ENCODE assay signal across 8 cellular contexts in the genomic region with DNA sequence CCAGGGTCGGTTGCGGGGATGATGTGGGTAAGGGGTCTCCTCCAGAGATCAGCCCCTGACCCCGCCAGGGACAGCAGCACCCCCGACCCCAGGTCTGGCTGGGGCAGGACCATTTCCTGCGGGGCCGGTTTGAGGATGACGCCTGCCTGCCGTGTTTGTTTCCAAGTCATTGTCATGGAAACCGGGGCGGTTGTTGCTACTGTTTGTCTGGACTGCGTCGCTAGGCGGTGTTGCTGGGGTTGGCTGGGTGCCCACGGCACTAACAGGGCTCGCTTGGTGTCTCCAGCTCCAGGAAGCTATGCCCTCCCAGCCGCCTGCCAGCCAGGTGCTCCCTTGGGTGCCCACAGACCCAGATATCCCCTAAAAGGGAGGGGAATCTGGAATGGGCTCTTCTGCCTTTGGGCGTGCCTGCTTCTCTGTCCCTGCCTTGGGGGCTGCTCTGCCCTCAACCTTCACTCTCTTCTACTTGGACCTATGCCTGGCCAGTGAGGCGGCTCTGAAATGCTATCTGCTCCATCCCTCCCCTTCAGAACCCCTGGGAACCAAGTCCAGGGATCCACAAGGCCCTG. TPM values are rescaled to one million over a fixed set of nuclear protein-coding genes. Genes with fewer than 3 reads are reported as not detected.
A peak's percentile ranks its signal among the peaks of the same experiment; 100 is the strongest.
DNase-seq lines count a peak whose midpoint lies in the region; ATAC-seq, FAIRE-seq and TF ChIP-seq lines count a peak whose summit lies in the region.

No MANE protein-coding gene starts in this region.

- H3K27ac ChIP-seq in CD4-positive, alpha-beta T cell (ENCODE audit: low read depth, low read length), result peak overlapping the region; percentile 100
- H3K27ac ChIP-seq in KMS-11, result peak overlapping the region; percentile 99

- intact Hi-C loops in CD4-positive, alpha-beta T cell (cut with DNase I, micrococcal nuclease), result loop anchor here (1.0 to 2.0 kb wide), 2 partner anchors 8 to 83 kb away; partner anchors contain the start of gene TEX22 (in 1 of the 2)

- no peaks in the 10 kb centered on the region for H3K9me3 Mint-ChIP-seq in CD4-positive, alpha-beta T cell
- peaks cover 0 to 5% (median 0%) of the 10 kb centered on the region in 9 donors for H3K9me3 Mint-ChIP-seq in naive thymus-derived CD8-positive, alpha-beta T cell
- H3K9me3 Mint-ChIP-seq in stimulated activated memory B cell treated with anti-CD40 and anti-IgM and Interleukin-4, amounts not matched to agents 10 μg/mL and 1 μg/mL and 100 μg/mL, for 72 hours, result peaks cover 4% of the 10 kb centered on the region

- peak; percentile 47 for ATAC-seq in CD4-positive, alpha-beta T cell (ENCODE audit: poor library complexity)
- peak; percentile 56 for ATAC-seq in GM21447 (IDR thresholded peaks at IDR 0.05; ENCODE audit: unreplicated experiment)
- ATAC-seq in naive thymus-derived CD8-positive, alpha-beta T cell, result peak; percentile 45 to 64
- ATAC-seq in stimulated activated memory B cell treated with anti-CD40 and anti-IgM and Interleukin-4, amounts not matched to agents 10 μg/mL and 1 μg/mL and 100 μg/mL, for 72 hours, result peak; percentile 67

- H3K4me3 ChIP-seq in KMS-11 (IDR thresholded peaks at IDR 0.05; ENCODE audit: insufficient read depth, low read depth, low read length), result peak overlapping the region; percentile 55

- H3K4me3 Mint-ChIP-seq in CD4-positive, alpha-beta T cell, result peak overlapping the region; percentile 89
- H3K4me3 Mint-ChIP-seq in naive thymus-derived CD8-positive, alpha-beta T cell, result peak overlapping the region; percentile 74 to 89 (median 82)
- H3K4me3 Mint-ChIP-seq in stimulated activated memory B cell treated with anti-CD40 and anti-IgM and Interleukin-4, amounts not matched to agents 10 μg/mL and 1 μg/mL and 100 μg/mL, for 72 hours, result peak overlapping the region; percentile 80

- peak overlapping the region; percentile 97 for H3K27ac Mint-ChIP-seq in CD4-positive, alpha-beta T cell
- peak overlapping the region; percentile 96 to 100 (median 100) for H3K27ac Mint-ChIP-seq in naive thymus-derived CD8-positive, alpha-beta T cell
- H3K27ac Mint-ChIP-seq in stimulated activated memory B cell treated with anti-CD40 and anti-IgM and Interleukin-4, amounts not matched to agents 10 μg/mL and 1 μg/mL and 100 μg/mL, for 72 hours, result peak overlapping the region; percentile 97

- H3K27me3 ChIP-seq in CD4-positive, alpha-beta T cell (ENCODE audit: control insufficient read depth, insufficient read depth, low read length), result no peaks in the 10 kb centered on the region
- peaks cover 32% of the 10 kb centered on the region for H3K27me3 ChIP-seq in KMS-11 (ENCODE audit: insufficient read depth, low read depth)

- H2AFZ ChIP-seq in KMS-11 (ENCODE audit: low read depth), result peak overlapping the region; percentile 19; the same call in 1 of the 2 replicates

- H3K79me2 ChIP-seq in KMS-11 (ENCODE audit: insufficient read depth, low read depth), result peaks cover under 1% of the 10 kb centered on the region; the same call in 1 of the 2 replicates

- peak overlapping the region; percentile 100 for H3K4me2 ChIP-seq in KMS-11

- CTCF ChIA-PET in CD4-positive, alpha-beta T cell (lab: Charles Lee), result interaction anchor here (1.1 to 3.1 kb wide), 4 partner anchors 10 to 67 kb away, joined by 4 to 155 read pairs (median 11); partner anchors contain the start of gene TEDC1

- H4K20me1 ChIP-seq in KMS-11 (ENCODE audit: insufficient read depth), result no peaks in the 10 kb centered on the region

- no peaks in the 10 kb centered on the region for H3K27me3 Mint-ChIP-seq in CD4-positive, alpha-beta T cell
- peaks cover 0 to 3% (median 0%) of the 10 kb centered on the region in 5 donors for H3K27me3 Mint-ChIP-seq in naive thymus-derived CD8-positive, alpha-beta T cell
- H3K27me3 Mint-ChIP-seq in stimulated activated memory B cell treated with anti-CD40 and anti-IgM and Interleukin-4, amounts not matched to agents 10 μg/mL and 1 μg/mL and 100 μg/mL, for 72 hours, result peaks cover 8% of the 10 kb centered on the region

- H3K9ac ChIP-seq in KMS-11, result peak overlapping the region; percentile 100

- H3K9me3 ChIP-seq in CD4-positive, alpha-beta T cell (ENCODE audit: control insufficient read depth, low read length), result no peaks in the 10 kb centered on the region

- no peak for FAIRE-seq in RCC 7860 (lab: Jason Lieb, UNC)

- peak; percentile 91 to 99 (median 94) for DNase-seq in CD4-positive, alpha-beta T cell
- DNase-seq in RCC 7860 (ENCODE audit: low spot score) (peak; percentile 91), fibroblast of gingiva (ENCODE audit: low read depth) (peak; percentile 98)
- peak; percentile 86 to 87 for DNase-seq in activated T-helper 1 cell treated with anti-CD3 and anti-CD28 coated beads, Interleukin-2, amount 50 U/mL, for 16 hours (ENCODE audit: low read depth in 1 of 2, low spot score in 1 of 2)
- peak; percentile 89 to 99 (median 98) for DNase-seq in naive thymus-derived CD8-positive, alpha-beta T cell

- peaks cover 35% of the 10 kb centered on the region for H3K4me1 ChIP-seq in KMS-11 (ENCODE audit: low read depth, poor library complexity, severe bottlenecking)

- peaks cover 10% of the 10 kb centered on the region for H3K36me3 Mint-ChIP-seq in CD4-positive, alpha-beta T cell (ENCODE audit: low read depth)
- H3K36me3 Mint-ChIP-seq in naive thymus-derived CD8-positive, alpha-beta T cell, result no peaks in the 10 kb centered on the region
- peaks cover 5% of the 10 kb centered on the region for H3K36me3 Mint-ChIP-seq in stimulated activated memory B cell treated with anti-CD40 and anti-IgM and Interleukin-4, amounts not matched to agents 10 μg/mL and 1 μg/mL and 100 μg/mL, for 72 hours

- TF ChIP-seq CTCF in CD4-positive, alpha-beta T cell (IDR thresholded peaks at IDR 0.05), result no peak
- no peak; the same call in 1 of the 2 replicates for TF ChIP-seq CTCF in KMS-11 (conservative IDR thresholded peaks at IDR 0.05; ENCODE audit: low read depth, low read length)

- peaks cover 60% of the 10 kb centered on the region for H3K4me1 Mint-ChIP-seq in CD4-positive, alpha-beta T cell (ENCODE audit: low read depth)
- peaks cover 32 to 71% (median 64%) of the 10 kb centered on the region in 4 donors for H3K4me1 Mint-ChIP-seq in naive thymus-derived CD8-positive, alpha-beta T cell
- peaks cover 85% of the 10 kb centered on the region for H3K4me1 Mint-ChIP-seq in stimulated activated memory B cell treated with anti-CD40 and anti-IgM and Interleukin-4, amounts not matched to agents 10 μg/mL and 1 μg/mL and 100 μg/mL, for 72 hours

- POLR2A ChIA-PET in CD4-positive, alpha-beta T cell (lab: Charles Lee), result interaction anchor here (1.0 to 7.7 kb wide), 7 partner anchors 8 to 461 kb away, joined by 3 to 154 read pairs (median 3); partner anchors contain the start of genes CDCA4 and TEDC1
- POLR2A ChIA-PET in naive thymus-derived CD8-positive, alpha-beta T cell (lab: Charles Lee), result interaction anchor here (0.6 to 7.0 kb wide), 10 partner anchors 9 to 461 kb away, joined by 3 to 165 read pairs (median 4); partner anchors contain the start of genes CDCA4, PACS2 and TEDC1

- H3K36me3 ChIP-seq in KMS-11 (ENCODE audit: insufficient read depth), result no peaks in the 10 kb centered on the region

RNA-seq across cellular contexts. Expression of gene CRIP1, which starts 4.7 kb away (rescaled TPM):
- 100 to 1,000 TPM; 250 to 258 TPM for total RNA-seq in CD4-positive, alpha-beta T cell
- 10 to 100 TPM; 96.5 to 98.1 TPM for total RNA-seq in naive thymus-derived CD8-positive, alpha-beta T cell
- 100 to 1,000 TPM; 342 to 784 (median 530) TPM for polyA plus RNA-seq in naive thymus-derived CD8-positive, alpha-beta T cell

RNA-seq across cellular contexts. Expression of gene CRIP2, which starts 7.3 kb away (rescaled TPM):
- total RNA-seq in CD4-positive, alpha-beta T cell, result 10 to 100 TPM; 62.5 to 68.3 TPM
- 1 to 10 TPM; 2.2 to 2.3 TPM for total RNA-seq in naive thymus-derived CD8-positive, alpha-beta T cell
- 10 to 100 TPM; 21.1 to 86.9 (median 28.3) TPM for polyA plus RNA-seq in naive thymus-derived CD8-positive, alpha-beta T cell

RNA-seq across cellular contexts. Expression of gene TEDC1, which starts 9.1 kb away (rescaled TPM):
- total RNA-seq in CD4-positive, alpha-beta T cell, result 100 to 1,000 TPM; 102 to 108 TPM
- total RNA-seq in naive thymus-derived CD8-positive, alpha-beta T cell, result 10 to 100 TPM; 22.2 to 25.0 TPM
- polyA plus RNA-seq in naive thymus-derived CD8-positive, alpha-beta T cell, result 10 to 100 TPM in 1 of 3 donors, 1 to 10 TPM in 2; 7.2 to 10.1 (median 7.6) TPM

RNA-seq across cellular contexts. Expression of gene TMEM121, which starts 44.4 kb away (rescaled TPM):
- total RNA-seq in CD4-positive, alpha-beta T cell, result 1 to 10 TPM; 1.6 to 1.7 TPM
- 1 to 10 TPM; 5.5 to 6.6 TPM for total RNA-seq in naive thymus-derived CD8-positive, alpha-beta T cell
- 1 to 10 TPM; 1.6 to 4.4 (median 4.3) TPM for polyA plus RNA-seq in naive thymus-derived CD8-positive, alpha-beta T cell

Comparison
In these comparisons a context has a peak if more than half of its experiments do, and no peak if none do; other contexts are left out.
1. Peak in every context shown above with its lines: DNase-seq, ATAC-seq, H3K4me3 ChIP-seq and H3K27ac ChIP-seq.
2. RNA of gene CRIP2, which starts 7.3 kb away (total RNA-seq): 62.5 to 68.3 TPM in CD4-positive, alpha-beta T cell; 2.2 to 2.3 TPM in naive thymus-derived CD8-positive, alpha-beta T cell; every median in the first group is over 10 times any median in the second.